In the genomic region with DNA sequence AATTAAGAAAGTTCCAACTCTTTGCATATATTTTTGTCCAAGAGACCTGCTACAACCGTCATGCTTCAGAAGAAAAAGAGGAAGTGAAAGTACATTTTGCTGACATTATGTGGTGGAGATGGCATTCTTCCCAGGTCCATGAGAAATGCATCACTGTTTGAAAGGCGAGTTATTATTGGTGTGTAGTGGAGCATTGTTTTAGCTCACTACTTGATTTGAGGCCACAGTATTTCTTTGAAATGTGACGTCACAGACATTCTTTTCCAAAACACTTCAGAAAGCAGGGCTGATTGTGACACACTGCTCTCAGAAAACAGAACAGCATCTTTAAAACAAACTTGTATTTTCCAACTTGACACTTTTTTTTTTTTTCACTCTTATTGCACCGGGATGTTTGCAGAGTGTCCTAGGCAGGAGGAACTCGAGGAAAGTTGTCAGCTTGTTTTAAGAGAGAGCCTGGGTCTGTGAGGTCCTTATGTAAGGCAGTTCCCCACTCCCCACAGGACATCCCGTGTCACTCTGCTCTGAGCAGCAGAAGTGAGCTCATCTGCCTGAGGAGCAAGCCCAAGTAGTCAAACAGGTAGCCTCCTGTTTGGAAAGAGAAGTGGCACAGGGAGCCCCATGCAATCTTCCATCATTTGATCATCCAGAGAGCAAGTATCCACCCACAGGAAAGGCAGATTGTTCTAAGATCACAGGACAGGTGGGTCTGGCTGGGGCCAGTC, we compare ENCODE assay signal across 8 cellular contexts. TPM values are rescaled to one million over a fixed set of nuclear protein-coding genes. Genes with fewer than 3 reads are reported as not detected.
DNase-seq lines count a peak whose midpoint lies in the region; ATAC-seq and TF ChIP-seq lines count a peak whose summit lies in the region.

No MANE protein-coding gene starts in this region.

- H3K27ac ChIP-seq in OCI-LY1 (ENCODE audit: low read depth, low read length, poor library complexity, severe bottlenecking): no peak overlapping the region
- H3K27ac ChIP-seq in coronary artery: peak overlapping the region; percentile 52 to 80
- peak overlapping the region; percentile 69 to 82 (median 76) for H3K27ac ChIP-seq in transverse colon

- no peak overlapping the region for H2AFZ ChIP-seq in OCI-LY1 (ENCODE audit: low read length)

- TF ChIP-seq POLR2A in transverse colon (IDR thresholded peaks at IDR 0.05): no peak

- H3K9me2 ChIP-seq in OCI-LY1 (ENCODE audit: low read depth, low read length): no peaks in the 10 kb centered on the region

- no peaks in the 10 kb centered on the region for H3K36me3 ChIP-seq in OCI-LY1 (ENCODE audit: insufficient read depth, low read length)
- no peaks in the 10 kb centered on the region for H3K36me3 ChIP-seq in transverse colon

- H3K4me2 ChIP-seq in OCI-LY1 (ENCODE audit: low read length): peak overlapping the region; percentile 23; the same call in 1 of the 2 replicates

- H3K9ac ChIP-seq in OCI-LY1 (ENCODE audit: low read length): no peak overlapping the region

- no peaks in the 10 kb centered on the region for H3K79me2 ChIP-seq in OCI-LY1 (ENCODE audit: insufficient read depth, low read length)

- intact Hi-C loops in transverse colon (cut with DNase I; ENCODE audit: low total_unique reads): no loop called here

- no peak for TF ChIP-seq EP300 in transverse colon (IDR thresholded peaks at IDR 0.05; ENCODE audit: low read depth)

- H3F3A ChIP-seq in OCI-LY1 (ENCODE audit: insufficient read depth, low read length): no peaks in the 10 kb centered on the region

- TF ChIP-seq CTCF in AG09319 (IDR thresholded peaks at IDR 0.05; ENCODE audit: low read depth, low read length) (no peak), OCI-LY1 (IDR thresholded peaks at IDR 0.05; ENCODE audit: low read length) (no peak), coronary artery (IDR thresholded peaks at IDR 0.05) (no peak), transverse colon (IDR thresholded peaks at IDR 0.05) (no peak)

- peak; percentile 98 for ATAC-seq in GM18519 (IDR thresholded peaks at IDR 0.05; ENCODE audit: low FRiP score, unreplicated experiment)
- ATAC-seq in HG02970 (IDR thresholded peaks at IDR 0.05; ENCODE audit: low FRiP score, unreplicated experiment): peak; percentile 90

- in situ Hi-C loops in transverse colon (cut with MboI; ENCODE audit: low pct_ligation_motif_present in 1 of 4, low pct_unique_long_range_greater_than_20kb in 1 of 4, low sequenced_read_pairs in 3 of 4): no loop called here

- WGBS in transverse colon (ENCODE audit: low coverage in 1 of 2), 2 donors: 0 to 3% methylated on average over 3 to 6 of the region's 6 CpGs

- H4K20me1 ChIP-seq in OCI-LY1 (ENCODE audit: insufficient read depth, low read length): no peaks in the 10 kb centered on the region

- H3K27me3 ChIP-seq in OCI-LY1 (ENCODE audit: insufficient read depth, low read length) (no peaks in the 10 kb centered on the region), transverse colon (no peaks in the 10 kb centered on the region)

- peaks cover 22% of the 10 kb centered on the region for H3K4me1 ChIP-seq in OCI-LY1 (ENCODE audit: insufficient read depth, low read length, severe bottlenecking)
- peaks cover 0 to 19% (median 10%) of the 10 kb centered on the region in 4 donors for H3K4me1 ChIP-seq in transverse colon

- H3K4me3 ChIP-seq in OCI-LY1 (ENCODE audit: low read depth, low read length, poor library complexity, severe bottlenecking) (no peak overlapping the region), coronary artery (peak overlapping the region; percentile 64), transverse colon (peak overlapping the region in 3 of 4 donors; percentile 25 to 51 (median 33))

- H3K9me3 ChIP-seq in OCI-LY1 (ENCODE audit: low read length) (no peaks in the 10 kb centered on the region), transverse colon (no peaks in the 10 kb centered on the region)

- DNase-seq in AG09319 (ENCODE audit: extremely low read depth, low read depth) (peak; percentile 73), coronary artery (ENCODE audit: low spot score) (no peak), medulla oblongata (ENCODE audit: extremely low spot score) (peak; percentile 90), transverse colon (peak; percentile 30)
- no peak for DNase-seq in stimulated activated CD8-positive, alpha-beta memory T cell treated with anti-CD3 and anti-CD28 coated beads, Interleukin-4, amount 100 ng/mL, for 48 hours

RNA-seq across cellular contexts. Expression of a gene that starts 1.1 kb away (rescaled TPM):
- total RNA-seq in transverse colon: 10 to 100 TPM in 1 of 4 donors, 1 to 10 TPM in 3; 2.6 to 11.6 (median 8.8) TPM

Comparison
In these comparisons a context has a peak if more than half of its experiments do, and no peak if none do; other contexts are left out.
1. DNase-seq: peak in AG09319 (single experiment), medulla oblongata (single experiment) and transverse colon (single experiment); none in coronary artery (single experiment) and stimulated activated CD8-positive, alpha-beta memory T cell treated with anti-CD3 and anti-CD28 coated beads, Interleukin-4, amount 100 ng/mL, for 48 hours (single experiment).